In the genomic region with DNA sequence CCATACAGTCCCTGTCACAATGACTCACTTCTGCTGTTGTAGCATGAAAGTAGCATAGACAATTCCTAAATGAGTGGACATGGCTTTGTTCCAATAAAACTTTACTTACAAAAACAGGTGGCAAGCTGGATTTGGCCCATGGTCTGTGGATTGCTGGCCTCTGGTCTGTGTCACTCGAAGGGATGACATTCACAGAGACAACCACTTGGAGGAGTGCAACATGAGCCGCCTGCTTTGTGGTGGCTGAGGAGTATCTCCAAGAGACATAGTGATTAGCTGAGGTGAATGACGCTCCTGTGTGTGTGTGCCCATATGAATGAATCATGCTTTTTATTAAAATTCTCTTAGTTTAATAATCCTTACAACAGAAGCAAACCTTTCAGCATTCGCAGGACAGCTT, we compare ENCODE assay signal across 28 cellular contexts.
DNase-seq lines count a peak whose midpoint lies in the region; ATAC-seq and TF ChIP-seq lines count a peak whose summit lies in the region.
"Had no signal": no experiment of that assay in that cellular context is flagged by ENCODE, and none has a peak within 500 bp of the region (broad histone marks: within the 10 kb centered on the region; RNA-seq: fewer than 3 reads in every experiment).

No MANE protein-coding gene starts in this region.

- no peaks in the 10 kb centered on the region for H4K20me1 ChIP-seq in H9 (ENCODE audit: control insufficient read depth, insufficient read depth, insufficient read length)

- no peak overlapping the region for H3K18ac ChIP-seq in H9 (ENCODE audit: insufficient read length, low read depth, low read length)

- H3K27me3 ChIP-seq in H9 (ENCODE audit: insufficient read depth, low read length): no peaks in the 10 kb centered on the region
- H3K27me3 ChIP-seq: adrenal gland, brain microvascular endothelial cell, thyroid gland had no signal

- no peak overlapping the region for H4K91ac ChIP-seq in H9 (ENCODE audit: insufficient read length, low read depth, low read length)

- H2BK20ac ChIP-seq in H9 (ENCODE audit: low read depth, low read length, poor library complexity, severe bottlenecking): no peak overlapping the region

- no peak overlapping the region for H2BK15ac ChIP-seq in H9 (ENCODE audit: low read depth, low read length)

- 0 out of 3 replicates have a peak, but pooled peaks have one; percentile 22 for TF ChIP-seq CTCF in H9 (conservative IDR thresholded peaks at IDR 0.05)

- H3K4me2 ChIP-seq in H9 (ENCODE audit: insufficient read depth, insufficient read length, low read length): no peak overlapping the region

- no peak overlapping the region for H4K5ac ChIP-seq in H9 (ENCODE audit: insufficient read length, low read depth, low read length)

- H3K27ac ChIP-seq in H9 (ENCODE audit: insufficient read length, low read depth, low read length): no peak overlapping the region
- H3K27ac ChIP-seq: adrenal gland, brain microvascular endothelial cell, thyroid gland had no signal

- H3T11ph ChIP-seq in H9 (ENCODE audit: low read length): no peak overlapping the region

- H3K9me3 Mint-ChIP-seq in H9: no peaks in the 10 kb centered on the region
- no peaks in the 10 kb centered on the region for H3K9me3 Mint-ChIP-seq in activated T-helper 17 cell treated with anti-CD3 and anti-CD28 coated beads, Interleukin-2, amount 50 U/mL, for 72 hours
- H3K9me3 Mint-ChIP-seq: CD8-positive, alpha-beta T cell; memory B cell; naive thymus-derived CD4-positive, alpha-beta T cell had no signal

- no peak overlapping the region for H3K56ac ChIP-seq in H9 (ENCODE audit: insufficient read length, low read depth, low read length)

- no peaks in the 10 kb centered on the region for H3K4me1 ChIP-seq in H9 (ENCODE audit: insufficient read depth, low read length)
- H3K4me1 ChIP-seq: adrenal gland, thyroid gland had no signal

- H3K9ac ChIP-seq in H9 (ENCODE audit: extremely low read depth, insufficient read length, low read length): no peak overlapping the region

- H3K14ac ChIP-seq in H9 (ENCODE audit: insufficient read depth, low read length): no peak overlapping the region

- no peak overlapping the region for H2BK12ac ChIP-seq in H9 (ENCODE audit: insufficient read length, low read depth, low read length)

- H2BK5ac ChIP-seq in H9 (ENCODE audit: insufficient read length, low read length): no peak overlapping the region

- H3K27me3 Mint-ChIP-seq in H9 (ENCODE audit: low read depth): peaks cover 2% of the 10 kb centered on the region; the same call in 1 of the 2 replicates
- peaks cover 9% of the 10 kb centered on the region for H3K27me3 Mint-ChIP-seq in activated T-helper 17 cell treated with anti-CD3 and anti-CD28 coated beads, Interleukin-2, amount 50 U/mL, for 72 hours

- H3K79me1 ChIP-seq in H9 (ENCODE audit: insufficient read depth, low read depth, low read length, poor library complexity, severe bottlenecking): no peaks in the 10 kb centered on the region

- H3K23ac ChIP-seq in H9 (ENCODE audit: insufficient read length, low read depth, low read length): no peak overlapping the region

- no peak overlapping the region for H3K4me3 Mint-ChIP-seq in H9
- no peak overlapping the region for H3K4me3 Mint-ChIP-seq in activated T-helper 17 cell treated with anti-CD3 and anti-CD28 coated beads, Interleukin-2, amount 50 U/mL, for 72 hours
- H3K4me3 Mint-ChIP-seq: activated CD8-positive, alpha-beta T cell treated with anti-CD3 and anti-CD28 coated beads, Interleukin-2, amount 10 ng/mL, durations not matched to agents 7 days and 5 days; CD8-positive, alpha-beta T cell; HFFc6; memory B cell; naive thymus-derived CD4-positive, alpha-beta T cell had no signal

- no peaks in the 10 kb centered on the region for H3K23me2 ChIP-seq in H9 (ENCODE audit: insufficient read length, low read depth, low read length, poor library complexity, severe bottlenecking)

- no peaks in the 10 kb centered on the region for H3K9me3 ChIP-seq in H9 (ENCODE audit: control insufficient read depth, low read depth, low read length)
- H3K9me3 ChIP-seq: adrenal gland, thyroid gland had no signal

- H3K36me3 Mint-ChIP-seq in H9 (ENCODE audit: insufficient read depth in 1 of 3, low read depth in 3 of 3): no peaks in the 10 kb centered on the region
- no peaks in the 10 kb centered on the region for H3K36me3 Mint-ChIP-seq in activated T-helper 17 cell treated with anti-CD3 and anti-CD28 coated beads, Interleukin-2, amount 50 U/mL, for 72 hours (ENCODE audit: low read depth)
- H3K36me3 Mint-ChIP-seq: CD8-positive, alpha-beta T cell; memory B cell; naive thymus-derived CD4-positive, alpha-beta T cell had no signal

- H4K8ac ChIP-seq in H9 (replicated peaks; ENCODE audit: insufficient read length, low read depth, low read length): no peak overlapping the region

- H2AFZ ChIP-seq in H9 (ENCODE audit: low read length): no peak overlapping the region

- peaks cover 8% of the 10 kb centered on the region in 2 experiments for H3K4me1 Mint-ChIP-seq in H9
- no peaks in the 10 kb centered on the region for H3K4me1 Mint-ChIP-seq in activated T-helper 17 cell treated with anti-CD3 and anti-CD28 coated beads, Interleukin-2, amount 50 U/mL, for 72 hours
- H3K4me1 Mint-ChIP-seq: memory B cell; naive thymus-derived CD4-positive, alpha-beta T cell had no signal

- H3K4ac ChIP-seq in H9 (ENCODE audit: low read depth, low read length): no peak overlapping the region

- no peaks in the 10 kb centered on the region for H3K79me2 ChIP-seq in H9 (ENCODE audit: insufficient read depth, low read length)

- H2BK120ac ChIP-seq in H9 (ENCODE audit: low read depth, low read length, poor library complexity, severe bottlenecking): no peak overlapping the region

- no peak overlapping the region for H2AK5ac ChIP-seq in H9 (ENCODE audit: insufficient read length, low read length)

- WGBS in H9 (ENCODE audit: extremely low coverage, insufficient read length, low lambda C conversion rate): no CpG with 5 or more reads among the region's 4 CpGs

- peak; percentile 50 for DNase-seq in H9
- DNase-seq in NCI-H187 (lab: John Stamatoyannopoulos, UW): peak; percentile 53 to 60
- DNase-seq in RPMI7951 (ENCODE audit: low read depth): peak; percentile 4
- DNase-seq in kidney tubule cell (ENCODE audit: low spot score): peak; percentile 46
- DNase-seq: activated CD4-positive, CD25-positive, alpha-beta regulatory T cell treated with anti-CD3 and anti-CD28 coated beads, Interleukin-2, amount 50 U/mL, for 72 hours; activated CD8-positive, alpha-beta T cell treated with anti-CD3 and anti-CD28 coated beads, Interleukin-2, amount 10 ng/mL, durations not matched to agents 7 days and 5 days; activated naive CD4-positive, alpha-beta T cell; activated T-cell treated with anti-CD3 and anti-CD28 coated beads, Interleukin-2, amount 50 U/mL, for 1 hour; brain microvascular endothelial cell; CD8-positive, alpha-beta T cell; cortex of kidney; DMS53; HFFc6; MV-4-11; naive thymus-derived CD4-positive, alpha-beta T cell; NCI-H2171 treated with DMSO at 0.1 percent for 48 hours; NCI-H526 treated with DMSO at 0.1 percent for 48 hours; retina; Right ventricle myocardium superior; stimulated activated CD4-positive, alpha-beta T cell treated with anti-CD3 and anti-CD28 coated beads, Interleukin-4, amount 100 ng/mL, for 4 hours; stimulated activated naive CD8-positive, alpha-beta T cell treated with anti-CD3 and anti-CD28 coated beads, Interleukin-15, Interleukin-2, amounts not matched to agents 100 U/mL and 50 U/mL, for 24 hours; SW 1271; thyroid gland had no signal

- ATAC-seq in HG03280 (IDR thresholded peaks at IDR 0.05; ENCODE audit: unreplicated experiment) (no peak), HG02885 (IDR thresholded peaks at IDR 0.05; ENCODE audit: poor library complexity, unreplicated experiment) (no peak)
- ATAC-seq in activated T-helper 17 cell treated with anti-CD3 and anti-CD28 coated beads, Interleukin-2, amount 50 U/mL, for 72 hours (replicated peaks): no peak
- ATAC-seq: activated CD8-positive, alpha-beta T cell treated with anti-CD3 and anti-CD28 coated beads, Interleukin-2, amount 10 ng/mL, durations not matched to agents 7 days and 5 days; CD8-positive, alpha-beta T cell; naive thymus-derived CD4-positive, alpha-beta T cell; stimulated activated naive CD8-positive, alpha-beta T cell treated with anti-CD3 and anti-CD28 coated beads, Interleukin-15, Interleukin-2, amounts not matched to agents 100 U/mL and 50 U/mL, for 24 hours had no signal

- no peak overlapping the region; a peak in 1 of 7 replicates for H3K27ac Mint-ChIP-seq in H9
- no peak overlapping the region for H3K27ac Mint-ChIP-seq in activated T-helper 17 cell treated with anti-CD3 and anti-CD28 coated beads, Interleukin-2, amount 50 U/mL, for 72 hours
- H3K27ac Mint-ChIP-seq: activated CD8-positive, alpha-beta T cell treated with anti-CD3 and anti-CD28 coated beads, Interleukin-2, amount 10 ng/mL, durations not matched to agents 7 days and 5 days; CD8-positive, alpha-beta T cell; HFFc6; memory B cell; naive thymus-derived CD4-positive, alpha-beta T cell had no signal

Comparison
In these comparisons a context has a peak if more than half of its experiments do, and no peak if none do; other contexts are left out.
1. DNase-seq: peak in every context shown above with its lines; median percentile 56 in NCI-H187; 50 in H9; 46 in kidney tubule cell; 4 in RPMI7951.